In genomic region chr7:92485974-92486373, GRCh38 we compare ENCODE assay signal across 20 cellular contexts. TPM values are rescaled to one million over a fixed set of nuclear protein-coding genes. Genes with fewer than 3 reads are reported as not detected.
"Had no signal": no experiment of that assay in that cellular context is flagged by ENCODE, and none has a peak within 500 bp of the region (broad histone marks: within the 10 kb centered on the region; RNA-seq: fewer than 3 reads in every experiment).

No MANE protein-coding gene starts in this region.

- H3K27ac ChIP-seq: SK-N-MC had no signal

- H3K4me3 ChIP-seq: SK-N-MC had no signal

- ATAC-seq: sciatic nerve; stimulated activated memory B cell treated with anti-CD40 and anti-IgM and Interleukin-4, amounts not matched to agents 10 μg/mL and 1 μg/mL and 100 μg/mL, for 72 hours had no signal

- H3K4me1 Mint-ChIP-seq: activated naive CD8-positive, alpha-beta T cell treated with anti-CD3 and anti-CD28 coated beads, Interleukin-2, amount 10 ng/mL, durations not matched to agents 7 days and 5 days; nephron; stimulated activated memory B cell treated with anti-CD40 and anti-IgM and Interleukin-4, amounts not matched to agents 10 μg/mL and 1 μg/mL and 100 μg/mL, for 72 hours had no signal

- DNase-seq: activated CD4-positive, alpha-beta T cell treated with anti-CD3 and anti-CD28 coated beads, Interleukin-2, amount 50 U/mL, for 4 hours; activated naive CD4-positive, alpha-beta T cell treated with Interleukin-2 at 50 U/mL for 16 hours; activated naive CD8-positive, alpha-beta T cell treated with anti-CD3 and anti-CD28 coated beads, Interleukin-2, amount 10 ng/mL, durations not matched to agents 7 days and 5 days; amygdala; caudate nucleus; head of caudate nucleus; kidney; mesendoderm; nucleus accumbens; stimulated activated CD4-positive, alpha-beta T cell treated with anti-CD3 and anti-CD28 coated beads, Interleukin-4, amount 100 ng/mL, for 24 hours had no signal

- H3K27me3 Mint-ChIP-seq: activated naive CD8-positive, alpha-beta T cell treated with anti-CD3 and anti-CD28 coated beads, Interleukin-2, amount 10 ng/mL, durations not matched to agents 7 days and 5 days; stimulated activated memory B cell treated with anti-CD40 and anti-IgM and Interleukin-4, amounts not matched to agents 10 μg/mL and 1 μg/mL and 100 μg/mL, for 72 hours had no signal

- H3K27ac Mint-ChIP-seq: activated naive CD8-positive, alpha-beta T cell treated with anti-CD3 and anti-CD28 coated beads, Interleukin-2, amount 10 ng/mL, durations not matched to agents 7 days and 5 days; activated T-helper 2 cell treated with anti-CD3 and anti-CD28 coated beads, Interferon-gamma antibody, Interleukin-2, Interleukin-4, amounts not matched to agents 10 μg/mL and 5 μg/mL and 100 μg/mL, durations not matched to agents 14 hours and 24 hours and 36 hours; nephron; stimulated activated memory B cell treated with anti-CD40 and anti-IgM and Interleukin-4, amounts not matched to agents 10 μg/mL and 1 μg/mL and 100 μg/mL, for 72 hours had no signal

- H3K9me3 Mint-ChIP-seq: activated naive CD8-positive, alpha-beta T cell treated with anti-CD3 and anti-CD28 coated beads, Interleukin-2, amount 10 ng/mL, durations not matched to agents 7 days and 5 days; activated T-helper 2 cell treated with anti-CD3 and anti-CD28 coated beads, Interferon-gamma antibody, Interleukin-2, Interleukin-4, amounts not matched to agents 10 μg/mL and 5 μg/mL and 100 μg/mL, durations not matched to agents 14 hours and 24 hours and 36 hours; nephron; stimulated activated memory B cell treated with anti-CD40 and anti-IgM and Interleukin-4, amounts not matched to agents 10 μg/mL and 1 μg/mL and 100 μg/mL, for 72 hours had no signal

- H3K4me3 Mint-ChIP-seq: activated naive CD8-positive, alpha-beta T cell treated with anti-CD3 and anti-CD28 coated beads, Interleukin-2, amount 10 ng/mL, durations not matched to agents 7 days and 5 days; nephron; stimulated activated memory B cell treated with anti-CD40 and anti-IgM and Interleukin-4, amounts not matched to agents 10 μg/mL and 1 μg/mL and 100 μg/mL, for 72 hours had no signal

RNA-seq across cellular contexts. Expression of gene ERVW-1, which starts 8.2 kb away (rescaled TPM):
- total RNA-seq: activated naive CD8-positive, alpha-beta T cell treated with anti-CD3 and anti-CD28 coated beads, Interleukin-2, amount 10 ng/mL, durations not matched to agents 7 days and 5 days; activated T-helper 2 cell treated with anti-CD3 and anti-CD28 coated beads, Interferon-gamma antibody, Interleukin-2, Interleukin-4, amounts not matched to agents 10 μg/mL and 5 μg/mL and 100 μg/mL, durations not matched to agents 14 hours and 24 hours and 36 hours; epithelial cell of proximal tubule; frontal cortex; kidney; lower leg skin; pulmonary artery endothelial cell; T-helper 2 cell treated with Interferon-gamma antibody and Interleukin-4, amounts not matched to agents 100 ng/mL and 5 ng/mL, for 36 hours had no signal
